In the genomic region with DNA sequence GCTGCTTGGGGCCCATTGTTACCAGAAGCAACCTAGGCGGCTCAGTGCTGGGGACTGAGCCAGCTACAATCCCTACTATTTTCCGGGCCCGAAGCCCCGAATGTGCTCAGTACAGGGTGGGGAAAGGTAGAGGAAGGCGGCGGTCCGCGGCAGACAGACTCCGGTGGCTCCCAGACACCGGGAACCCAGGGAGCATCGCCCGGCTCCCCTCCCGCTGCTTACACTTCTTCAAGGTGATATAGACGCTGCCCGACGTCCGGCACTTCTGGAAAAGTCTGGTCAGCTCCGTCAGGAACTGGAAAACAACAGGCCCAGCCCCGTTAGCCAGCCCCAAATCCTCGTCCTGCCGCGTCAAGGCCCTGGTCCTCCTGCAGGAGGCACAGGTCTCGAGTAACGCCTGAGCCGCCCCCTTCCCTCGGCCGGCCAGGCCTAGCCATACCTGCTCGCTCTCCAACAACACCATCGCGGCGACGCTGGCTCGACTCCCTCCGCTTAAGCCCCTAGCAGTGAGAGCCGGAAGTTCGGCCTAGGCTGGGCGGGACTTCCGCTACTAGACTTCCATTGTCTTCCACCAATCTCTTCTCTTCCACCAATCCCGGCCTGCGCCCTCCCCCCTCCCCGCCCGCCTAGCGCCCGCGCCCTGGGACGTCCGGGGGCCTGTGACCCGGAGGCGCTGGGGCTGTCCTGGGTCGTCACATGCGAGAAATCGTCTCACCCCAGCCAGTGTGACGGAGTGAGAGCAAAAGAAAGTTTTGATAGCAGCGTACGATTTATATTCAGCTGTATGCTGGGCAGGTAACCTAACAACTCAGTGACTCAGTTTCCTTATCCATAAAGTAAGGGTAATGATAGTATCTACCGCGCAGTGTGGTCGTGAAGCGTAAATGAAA, we compare ENCODE assay signal across 1 cellular context.
TF ChIP-seq lines count a peak whose summit lies in the region.

A gene with protein sequence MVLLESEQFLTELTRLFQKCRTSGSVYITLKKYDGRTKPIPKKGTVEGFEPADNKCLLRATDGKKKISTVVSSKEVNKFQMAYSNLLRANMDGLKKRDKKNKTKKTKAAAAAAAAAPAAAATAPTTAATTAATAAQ (minus strand): TSS at position 528 of the 890 bp plus-strand sequence. CDS start 65 bp downstream, at position 463.

TF ChIP-seq in HepG2, 621 proteins besides CTCF, POLR2A, EP300 and RAD21 (continued from another document and continues in another):
- TF ChIP-seq, protein P1, sequence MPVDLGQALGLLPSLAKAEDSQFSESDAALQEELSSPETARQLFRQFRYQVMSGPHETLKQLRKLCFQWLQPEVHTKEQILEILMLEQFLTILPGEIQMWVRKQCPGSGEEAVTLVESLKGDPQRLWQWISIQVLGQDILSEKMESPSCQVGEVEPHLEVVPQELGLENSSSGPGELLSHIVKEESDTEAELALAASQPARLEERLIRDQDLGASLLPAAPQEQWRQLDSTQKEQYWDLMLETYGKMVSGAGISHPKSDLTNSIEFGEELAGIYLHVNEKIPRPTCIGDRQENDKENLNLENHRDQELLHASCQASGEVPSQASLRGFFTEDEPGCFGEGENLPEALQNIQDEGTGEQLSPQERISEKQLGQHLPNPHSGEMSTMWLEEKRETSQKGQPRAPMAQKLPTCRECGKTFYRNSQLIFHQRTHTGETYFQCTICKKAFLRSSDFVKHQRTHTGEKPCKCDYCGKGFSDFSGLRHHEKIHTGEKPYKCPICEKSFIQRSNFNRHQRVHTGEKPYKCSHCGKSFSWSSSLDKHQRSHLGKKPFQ (CRISPR knock-in tag; IDR thresholded peaks at IDR 0.05; ENCODE audit: insufficient replicate concordance), result no peak
- peak; percentile 51 for TF ChIP-seq RBM39 (IDR thresholded peaks at IDR 0.05; ENCODE audit: low read depth, low read length, poor library complexity, severe bottlenecking)
- TF ChIP-seq ZNF782 (CRISPR knock-in tag; IDR thresholded peaks at IDR 0.05; ENCODE audit: borderline replicate concordance), result 0 out of 2 replicates have a peak, but pooled peaks have one; percentile 51
- no peak for TF ChIP-seq ZNF24 (IDR thresholded peaks at IDR 0.05)
- peak; percentile 16 for TF ChIP-seq SKI (IDR thresholded peaks at IDR 0.05; ENCODE audit: partially characterized antibody)
- peak; percentile 94 for TF ChIP-seq KMT2A (CRISPR knock-in tag; IDR thresholded peaks at IDR 0.05)
- TF ChIP-seq, protein P2, sequence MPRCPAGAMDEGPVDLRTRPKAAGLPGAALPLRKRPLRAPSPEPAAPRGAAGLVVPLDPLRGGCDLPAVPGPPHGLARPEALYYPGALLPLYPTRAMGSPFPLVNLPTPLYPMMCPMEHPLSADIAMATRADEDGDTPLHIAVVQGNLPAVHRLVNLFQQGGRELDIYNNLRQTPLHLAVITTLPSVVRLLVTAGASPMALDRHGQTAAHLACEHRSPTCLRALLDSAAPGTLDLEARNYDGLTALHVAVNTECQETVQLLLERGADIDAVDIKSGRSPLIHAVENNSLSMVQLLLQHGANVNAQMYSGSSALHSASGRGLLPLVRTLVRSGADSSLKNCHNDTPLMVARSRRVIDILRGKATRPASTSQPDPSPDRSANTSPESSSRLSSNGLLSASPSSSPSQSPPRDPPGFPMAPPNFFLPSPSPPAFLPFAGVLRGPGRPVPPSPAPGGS (CRISPR knock-in tag; IDR thresholded peaks at IDR 0.05), result no peak
- TF ChIP-seq, protein P3, sequence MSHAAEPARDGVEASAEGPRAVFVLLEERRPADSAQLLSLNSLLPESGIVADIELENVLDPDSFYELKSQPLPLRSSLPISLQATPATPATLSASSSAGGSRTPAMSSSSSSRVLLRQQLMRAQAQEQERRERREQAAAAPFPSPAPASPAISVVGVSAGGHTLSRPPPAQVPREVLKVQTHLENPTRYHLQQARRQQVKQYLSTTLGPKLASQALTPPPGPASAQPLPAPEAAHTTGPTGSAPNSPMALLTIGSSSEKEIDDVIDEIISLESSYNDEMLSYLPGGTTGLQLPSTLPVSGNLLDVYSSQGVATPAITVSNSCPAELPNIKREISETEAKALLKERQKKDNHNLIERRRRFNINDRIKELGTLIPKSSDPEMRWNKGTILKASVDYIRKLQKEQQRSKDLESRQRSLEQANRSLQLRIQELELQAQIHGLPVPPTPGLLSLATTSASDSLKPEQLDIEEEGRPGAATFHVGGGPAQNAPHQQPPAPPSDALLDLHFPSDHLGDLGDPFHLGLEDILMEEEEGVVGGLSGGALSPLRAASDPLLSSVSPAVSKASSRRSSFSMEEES (CRISPR knock-in tag; IDR thresholded peaks at IDR 0.05), result 0 out of 2 replicates have a peak, but pooled peaks have one; percentile 16
- TF ChIP-seq ZNF766 (CRISPR knock-in tag; IDR thresholded peaks at IDR 0.05; ENCODE audit: borderline replicate concordance), result no peak
- TF ChIP-seq PAX8 (CRISPR knock-in tag; IDR thresholded peaks at IDR 0.05; ENCODE audit: borderline replicate concordance), result peak; percentile 92; the same call in 1 of the 2 replicates
- TF ChIP-seq, protein P4, sequence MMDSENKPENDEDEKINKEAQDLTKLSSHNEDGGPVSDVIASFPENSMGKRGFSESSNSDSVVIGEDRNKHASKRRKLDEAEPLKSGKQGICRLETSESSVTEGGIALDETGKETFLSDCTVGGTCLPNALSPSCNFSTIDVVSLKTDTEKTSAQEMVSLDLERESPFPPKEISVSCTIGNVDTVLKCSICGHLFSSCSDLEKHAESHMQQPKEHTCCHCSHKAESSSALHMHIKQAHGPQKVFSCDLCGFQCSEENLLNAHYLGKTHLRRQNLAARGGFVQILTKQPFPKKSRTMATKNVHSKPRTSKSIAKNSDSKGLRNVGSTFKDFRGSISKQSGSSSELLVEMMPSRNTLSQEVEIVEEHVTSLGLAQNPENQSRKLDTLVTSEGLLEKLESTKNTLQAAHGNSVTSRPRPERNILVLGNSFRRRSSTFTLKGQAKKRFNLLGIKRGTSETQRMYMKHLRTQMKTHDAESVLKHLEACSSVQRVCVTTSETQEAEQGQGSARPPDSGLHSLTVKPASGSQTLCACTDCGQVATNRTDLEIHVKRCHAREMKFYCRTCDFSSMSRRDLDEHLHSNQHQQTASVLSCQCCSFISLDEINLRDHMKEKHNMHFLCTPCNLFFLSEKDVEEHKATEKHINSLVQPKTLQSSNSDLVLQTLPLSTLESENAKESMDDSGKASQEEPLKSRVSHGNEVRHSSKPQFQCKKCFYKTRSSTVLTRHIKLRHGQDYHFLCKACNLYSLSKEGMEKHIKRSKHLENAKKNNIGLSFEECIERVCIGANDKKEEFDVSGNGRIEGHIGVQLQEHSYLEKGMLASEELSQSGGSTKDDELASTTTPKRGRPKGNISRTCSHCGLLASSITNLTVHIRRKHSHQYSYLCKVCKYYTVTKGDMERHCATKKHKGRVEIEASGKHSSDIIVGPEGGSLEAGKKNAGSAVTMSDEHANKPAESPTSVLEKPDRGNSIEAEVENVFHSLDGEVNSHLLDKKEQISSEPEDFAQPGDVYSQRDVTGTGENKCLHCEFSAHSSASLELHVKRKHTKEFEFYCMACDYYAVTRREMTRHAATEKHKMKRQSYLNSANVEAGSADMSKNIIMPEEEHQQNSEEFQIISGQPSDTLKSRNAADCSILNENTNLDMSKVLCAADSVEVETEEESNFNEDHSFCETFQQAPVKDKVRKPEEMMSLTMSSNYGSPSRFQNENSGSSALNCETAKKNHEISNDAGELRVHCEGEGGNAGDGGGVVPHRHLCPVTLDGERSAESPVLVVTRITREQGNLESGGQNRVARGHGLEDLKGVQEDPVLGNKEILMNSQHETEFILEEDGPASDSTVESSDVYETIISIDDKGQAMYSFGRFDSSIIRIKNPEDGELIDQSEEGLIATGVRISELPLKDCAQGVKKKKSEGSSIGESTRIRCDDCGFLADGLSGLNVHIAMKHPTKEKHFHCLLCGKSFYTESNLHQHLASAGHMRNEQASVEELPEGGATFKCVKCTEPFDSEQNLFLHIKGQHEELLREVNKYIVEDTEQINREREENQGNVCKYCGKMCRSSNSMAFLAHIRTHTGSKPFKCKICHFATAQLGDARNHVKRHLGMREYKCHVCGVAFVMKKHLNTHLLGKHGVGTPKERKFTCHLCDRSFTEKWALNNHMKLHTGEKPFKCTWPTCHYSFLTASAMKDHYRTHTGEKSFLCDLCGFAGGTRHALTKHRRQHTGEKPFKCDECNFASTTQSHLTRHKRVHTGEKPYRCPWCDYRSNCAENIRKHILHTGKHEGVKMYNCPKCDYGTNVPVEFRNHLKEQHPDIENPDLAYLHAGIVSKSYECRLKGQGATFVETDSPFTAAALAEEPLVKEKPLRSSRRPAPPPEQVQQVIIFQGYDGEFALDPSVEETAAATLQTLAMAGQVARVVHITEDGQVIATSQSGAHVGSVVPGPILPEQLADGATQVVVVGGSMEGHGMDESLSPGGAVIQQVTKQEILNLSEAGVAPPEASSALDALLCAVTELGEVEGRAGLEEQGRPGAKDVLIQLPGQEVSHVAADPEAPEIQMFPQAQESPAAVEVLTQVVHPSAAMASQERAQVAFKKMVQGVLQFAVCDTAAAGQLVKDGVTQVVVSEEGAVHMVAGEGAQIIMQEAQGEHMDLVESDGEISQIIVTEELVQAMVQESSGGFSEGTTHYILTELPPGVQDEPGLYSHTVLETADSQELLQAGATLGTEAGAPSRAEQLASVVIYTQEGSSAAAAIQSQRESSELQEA (CRISPR knock-in tag; IDR thresholded peaks at IDR 0.05; ENCODE audit: not compliant biosample characterization), result no peak
- no peak for TF ChIP-seq MIXL1 (CRISPR knock-in tag; IDR thresholded peaks at IDR 0.05)
- TF ChIP-seq GFI1 (CRISPR knock-in tag; IDR thresholded peaks at IDR 0.05; ENCODE audit: borderline replicate concordance), result peak; percentile 51; the same call in 1 of the 2 replicates
- peak; percentile 68; the same call in 1 of the 2 replicates for TF ChIP-seq GATA4 (IDR thresholded peaks at IDR 0.05; ENCODE audit: borderline replicate concordance, low read depth)
- TF ChIP-seq HOXA5 (CRISPR knock-in tag; IDR thresholded peaks at IDR 0.05), result peak; percentile 60; the same call in 1 of the 2 replicates
- peak; percentile 16; the same call in 1 of the 2 replicates for TF ChIP-seq HMG20A (CRISPR knock-in tag; IDR thresholded peaks at IDR 0.05; ENCODE audit: borderline replicate concordance)
- TF ChIP-seq CHD2 (IDR thresholded peaks at IDR 0.05; ENCODE audit: low read depth, low read length), result no peak
- TF ChIP-seq, protein P5, sequence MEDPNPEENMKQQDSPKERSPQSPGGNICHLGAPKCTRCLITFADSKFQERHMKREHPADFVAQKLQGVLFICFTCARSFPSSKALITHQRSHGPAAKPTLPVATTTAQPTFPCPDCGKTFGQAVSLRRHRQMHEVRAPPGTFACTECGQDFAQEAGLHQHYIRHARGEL (CRISPR knock-in tag; IDR thresholded peaks at IDR 0.05), result 0 out of 2 replicates have a peak, but pooled peaks have one; percentile 61
- peak; percentile 67 for TF ChIP-seq DMAP1 (CRISPR knock-in tag; IDR thresholded peaks at IDR 0.05)
- TF ChIP-seq NR2C2 (CRISPR knock-in tag; IDR thresholded peaks at IDR 0.05; ENCODE audit: borderline replicate concordance), result peak; percentile 94
- 0 out of 2 replicates have a peak, but pooled peaks have one; percentile 76 for TF ChIP-seq ZNF75D (CRISPR knock-in tag; IDR thresholded peaks at IDR 0.05; ENCODE audit: borderline replicate concordance)
- TF ChIP-seq ZNF839 (CRISPR knock-in tag; IDR thresholded peaks at IDR 0.05; ENCODE audit: borderline replicate concordance), result peak; percentile 78; the same call in 1 of the 2 replicates
- TF ChIP-seq ZNF772 (CRISPR knock-in tag; IDR thresholded peaks at IDR 0.05), result peak; percentile 38; the same call in 1 of the 2 replicates
- TF ChIP-seq, protein P6, sequence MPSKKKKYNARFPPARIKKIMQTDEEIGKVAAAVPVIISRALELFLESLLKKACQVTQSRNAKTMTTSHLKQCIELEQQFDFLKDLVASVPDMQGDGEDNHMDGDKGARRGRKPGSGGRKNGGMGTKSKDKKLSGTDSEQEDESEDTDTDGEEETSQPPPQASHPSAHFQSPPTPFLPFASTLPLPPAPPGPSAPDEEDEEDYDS (CRISPR knock-in tag; IDR thresholded peaks at IDR 0.05), result peak; percentile 79
- 0 out of 2 replicates have a peak, but pooled peaks have one; percentile 60 for TF ChIP-seq ZNF230 (CRISPR knock-in tag; IDR thresholded peaks at IDR 0.05)
- peak; percentile 65; the same call in 1 of the 2 replicates for TF ChIP-seq ETV5 (CRISPR knock-in tag; IDR thresholded peaks at IDR 0.05; ENCODE audit: borderline replicate concordance)
- TF ChIP-seq HOXA3 (CRISPR knock-in tag; IDR thresholded peaks at IDR 0.05), result peak; percentile 12; the same call in 1 of the 2 replicates
- TF ChIP-seq, protein P7, sequence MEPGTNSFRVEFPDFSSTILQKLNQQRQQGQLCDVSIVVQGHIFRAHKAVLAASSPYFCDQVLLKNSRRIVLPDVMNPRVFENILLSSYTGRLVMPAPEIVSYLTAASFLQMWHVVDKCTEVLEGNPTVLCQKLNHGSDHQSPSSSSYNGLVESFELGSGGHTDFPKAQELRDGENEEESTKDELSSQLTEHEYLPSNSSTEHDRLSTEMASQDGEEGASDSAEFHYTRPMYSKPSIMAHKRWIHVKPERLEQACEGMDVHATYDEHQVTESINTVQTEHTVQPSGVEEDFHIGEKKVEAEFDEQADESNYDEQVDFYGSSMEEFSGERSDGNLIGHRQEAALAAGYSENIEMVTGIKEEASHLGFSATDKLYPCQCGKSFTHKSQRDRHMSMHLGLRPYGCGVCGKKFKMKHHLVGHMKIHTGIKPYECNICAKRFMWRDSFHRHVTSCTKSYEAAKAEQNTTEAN (CRISPR knock-in tag; conservative IDR thresholded peaks at IDR 0.05), result no peak
- TF ChIP-seq, protein P8, sequence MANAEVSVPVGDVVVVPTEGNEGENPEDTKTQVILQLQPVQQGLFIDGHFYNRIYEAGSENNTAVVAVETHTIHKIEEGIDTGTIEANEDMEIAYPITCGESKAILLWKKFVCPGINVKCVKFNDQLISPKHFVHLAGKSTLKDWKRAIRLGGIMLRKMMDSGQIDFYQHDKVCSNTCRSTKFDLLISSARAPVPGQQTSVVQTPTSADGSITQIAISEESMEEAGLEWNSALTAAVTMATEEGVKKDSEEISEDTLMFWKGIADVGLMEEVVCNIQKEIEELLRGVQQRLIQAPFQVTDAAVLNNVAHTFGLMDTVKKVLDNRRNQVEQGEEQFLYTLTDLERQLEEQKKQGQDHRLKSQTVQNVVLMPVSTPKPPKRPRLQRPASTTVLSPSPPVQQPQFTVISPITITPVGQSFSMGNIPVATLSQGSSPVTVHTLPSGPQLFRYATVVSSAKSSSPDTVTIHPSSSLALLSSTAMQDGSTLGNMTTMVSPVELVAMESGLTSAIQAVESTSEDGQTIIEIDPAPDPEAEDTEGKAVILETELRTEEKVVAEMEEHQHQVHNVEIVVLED (CRISPR knock-in tag; IDR thresholded peaks at IDR 0.05; ENCODE audit: borderline replicate concordance), result peak; percentile 77
- no peak for TF ChIP-seq XBP1 (CRISPR knock-in tag; IDR thresholded peaks at IDR 0.05)
- TF ChIP-seq HDAC2 (CRISPR knock-in tag; IDR thresholded peaks at IDR 0.05), result peak; percentile 37; the same call in 1 of the 2 replicates
- TF ChIP-seq BRCA1 (CRISPR knock-in tag; IDR thresholded peaks at IDR 0.05), result no peak
